8 cellular contexts compared by ENCODE assay signal in the genomic region with DNA sequence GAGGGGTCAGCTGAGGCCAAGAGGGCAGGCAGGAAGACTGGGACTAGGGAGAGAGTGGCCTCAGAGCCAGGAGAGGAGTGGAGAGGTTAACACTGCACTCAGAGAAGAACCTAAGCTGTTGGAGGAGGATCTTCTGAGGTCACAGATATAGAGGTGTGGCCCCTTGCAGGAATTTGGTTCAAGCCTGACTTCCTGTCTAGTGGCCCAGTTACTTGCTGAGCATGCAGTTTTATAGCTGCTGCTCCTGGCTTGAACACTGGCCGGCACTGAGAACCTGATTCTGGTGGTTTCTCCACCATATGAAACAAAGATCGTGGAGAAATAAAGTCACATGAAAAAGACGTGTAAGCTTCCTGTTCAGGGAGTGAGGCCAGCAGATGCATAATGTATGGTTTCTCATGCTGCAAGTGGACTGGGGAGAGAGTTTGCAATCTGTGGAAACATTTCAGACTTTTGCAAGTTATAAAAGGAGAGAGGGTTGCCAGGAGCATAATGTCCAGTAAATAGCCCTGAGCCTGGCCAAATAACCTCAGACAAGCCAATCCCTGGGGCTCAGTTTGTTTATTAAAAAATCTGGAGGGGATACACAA.
A peak's percentile ranks its signal among the peaks of the same experiment; 100 is the strongest.
DNase-seq lines count a peak whose midpoint lies in the region; ATAC-seq and TF ChIP-seq lines count a peak whose summit lies in the region.

No MANE protein-coding gene starts in this region.

- peaks cover 4% of the 10 kb centered on the region for H3K9me3 Mint-ChIP-seq in T-helper 1 cell treated with Interleukin-12 subunit alpha and Interleukin-12 subunit beta and Interleukin-4 antibody, amounts not matched to agents 30 μg/mL and 1 μg/mL, for 36 hours

- peaks cover 23% of the 10 kb centered on the region for H3K36me3 Mint-ChIP-seq in T-helper 1 cell treated with Interleukin-12 subunit alpha and Interleukin-12 subunit beta and Interleukin-4 antibody, amounts not matched to agents 30 μg/mL and 1 μg/mL, for 36 hours (ENCODE audit: low read depth)

- H3K27me3 Mint-ChIP-seq in T-helper 1 cell treated with Interleukin-12 subunit alpha and Interleukin-12 subunit beta and Interleukin-4 antibody, amounts not matched to agents 30 μg/mL and 1 μg/mL, for 36 hours (ENCODE audit: low read depth), result no peaks in the 10 kb centered on the region

- WGBS in right cardiac atrium, result 22% methylated on average over 3 of the region's 3 CpGs
- 15 to 17% methylated on average over 3 of the region's 3 CpGs for WGBS in upper lobe of left lung, 2 donors

- peak in 1 of 4 donors; percentile 16 for TF ChIP-seq POLR2A in upper lobe of left lung (IDR thresholded peaks at IDR 0.05)

- peaks cover 64% of the 10 kb centered on the region for H3K4me1 Mint-ChIP-seq in T-helper 1 cell treated with Interleukin-12 subunit alpha and Interleukin-12 subunit beta and Interleukin-4 antibody, amounts not matched to agents 30 μg/mL and 1 μg/mL, for 36 hours (ENCODE audit: low read depth)

- no peak for TF ChIP-seq CTCF in upper lobe of left lung (IDR thresholded peaks at IDR 0.05)

- DNase-seq in right cardiac atrium, result peak in 2 of 3 donors; percentile 41 to 64
- DNase-seq in upper lobe of left lung, result peak in 1 of 2 donors; percentile 36
- no peak for DNase-seq in NCI-H748 treated with DMSO at 0.1 percent for 48 hours (lab: John Stamatoyannopoulos, UW)
- DNase-seq in OCI-M2 (lab: John Stamatoyannopoulos, UW; ENCODE audit: unreplicated experiment), result no peak
- DNase-seq in NCI-H2107 treated with DMSO at 0.1 percent for 48 hours (lab: John Stamatoyannopoulos, UW; ENCODE audit: unreplicated experiment), result no peak

- H3K27ac ChIP-seq in right cardiac atrium (ENCODE audit: low read length), result no peak overlapping the region
- peak overlapping the region in 1 of 4 donors; percentile 54 for H3K27ac ChIP-seq in upper lobe of left lung

- H3K4me3 Mint-ChIP-seq in T-helper 1 cell treated with Interleukin-12 subunit alpha and Interleukin-12 subunit beta and Interleukin-4 antibody, amounts not matched to agents 30 μg/mL and 1 μg/mL, for 36 hours, result peak overlapping the region; percentile 39

- intact Hi-C loops in right cardiac atrium (cut with DNase I), result no loop called here

- H3K4me3 ChIP-seq in right cardiac atrium (ENCODE audit: low read length), result no peak overlapping the region
- no peak overlapping the region for H3K4me3 ChIP-seq in upper lobe of left lung

- H3K36me3 ChIP-seq in upper lobe of left lung, result no peaks in the 10 kb centered on the region

- ATAC-seq in GM18867 (IDR thresholded peaks at IDR 0.05; ENCODE audit: unreplicated experiment), result peak; percentile 68
- ATAC-seq in HG02610 (IDR thresholded peaks at IDR 0.05; ENCODE audit: unreplicated experiment), result peak; percentile 56
- ATAC-seq in right cardiac atrium, result peak; percentile 84 to 87
- ATAC-seq in upper lobe of left lung (ENCODE audit: low FRiP score in 2 of 2), result peak; percentile 67 to 76

- peak overlapping the region; percentile 88 for H3K27ac Mint-ChIP-seq in T-helper 1 cell treated with Interleukin-12 subunit alpha and Interleukin-12 subunit beta and Interleukin-4 antibody, amounts not matched to agents 30 μg/mL and 1 μg/mL, for 36 hours

- H3K27me3 ChIP-seq in right cardiac atrium (ENCODE audit: control insufficient read depth, insufficient read depth) (no peaks in the 10 kb centered on the region), upper lobe of left lung (no peaks in the 10 kb centered on the region)

- H3K9me3 ChIP-seq in right cardiac atrium (ENCODE audit: control insufficient read depth, low read length) (no peaks in the 10 kb centered on the region), upper lobe of left lung (no peaks in the 10 kb centered on the region)

- H3K4me1 ChIP-seq in right cardiac atrium (ENCODE audit: control insufficient read depth, insufficient read depth, low read length), result no peaks in the 10 kb centered on the region
- H3K4me1 ChIP-seq in upper lobe of left lung, result peaks cover 12 to 16% (median 14%) of the 10 kb centered on the region in 4 donors

- TF ChIP-seq EP300 in upper lobe of left lung (IDR thresholded peaks at IDR 0.05), result no peak

Comparison
In these comparisons a context has a peak if more than half of its experiments do, and no peak if none do; other contexts are left out.
1. DNase-seq: peak in right cardiac atrium (2 of 3); none in NCI-H748 treated with DMSO at 0.1 percent for 48 hours (single experiment), OCI-M2 (single experiment) and NCI-H2107 treated with DMSO at 0.1 percent for 48 hours (single experiment).
2. Peak in every context shown above with its lines, with median percentiles within 50 percentile points of each other: ATAC-seq.